8 cellular contexts compared by ENCODE assay signal in genomic region chr5:893137-893506, GRCh38. TPM values are rescaled to one million over a fixed set of nuclear protein-coding genes. Genes with fewer than 3 reads are reported as not detected.
DNase-seq lines count a peak whose midpoint lies in the region; ATAC-seq and TF ChIP-seq lines count a peak whose summit lies in the region.

No MANE protein-coding gene starts in this region.

- peak overlapping the region; percentile 78 for H3K4me3 ChIP-seq in AG09309 (ENCODE audit: control insufficient read depth, low read depth, low read length)
- peak overlapping the region; percentile 96 for H3K4me3 ChIP-seq in MM.1S (ENCODE audit: low read length)
- peak overlapping the region; percentile 45 for H3K4me3 ChIP-seq in effector memory CD4-positive, alpha-beta T cell (ENCODE audit: insufficient read depth, low read depth, low read length, poor library complexity, severe bottlenecking)
- H3K4me3 ChIP-seq in ovary, result peak overlapping the region; percentile 91

- no peak for TF ChIP-seq POLR2A in ovary (IDR thresholded peaks at IDR 0.05)

- no peak for TF ChIP-seq CTCF in AG09309 (IDR thresholded peaks at IDR 0.05; ENCODE audit: control insufficient read depth, insufficient read depth, low read depth, low read length, missing control alignments)
- TF ChIP-seq CTCF in MM.1S (IDR thresholded peaks at IDR 0.05; ENCODE audit: low read length), result no peak
- no peak for TF ChIP-seq CTCF in ovary (IDR thresholded peaks at IDR 0.05)

- ATAC-seq in GM21381 (IDR thresholded peaks at IDR 0.05; ENCODE audit: unreplicated experiment), result peak; percentile 3

- 0 to 1% (median 1%) methylated on average over 15 to 31 of the region's 31 CpGs for WGBS in ovary, 3 donors

- H2AFZ ChIP-seq in MM.1S (ENCODE audit: low read length), result peak overlapping the region; percentile 28; the same call in 1 of the 2 replicates

- peak overlapping the region; percentile 93 for H3K9ac ChIP-seq in MM.1S (ENCODE audit: low read length)

- H4K20me1 ChIP-seq in MM.1S (ENCODE audit: insufficient read depth, low read length), result no peaks in the 10 kb centered on the region

- peaks cover 29% of the 10 kb centered on the region for H3K36me3 ChIP-seq in MM.1S (replicated peaks; ENCODE audit: insufficient read depth, low read length)
- peaks cover 17% of the 10 kb centered on the region for H3K36me3 ChIP-seq in effector memory CD4-positive, alpha-beta T cell (ENCODE audit: control insufficient read depth, insufficient read depth, low read length)
- H3K36me3 ChIP-seq in ovary, result no peaks in the 10 kb centered on the region

- no peak for DNase-seq in AG09309 (ENCODE audit: low read depth)
- peak; percentile 21 for DNase-seq in MM.1S
- no peak for DNase-seq in effector memory CD4-positive, alpha-beta T cell
- peak in 1 of 5 donors; percentile 39 for DNase-seq in ovary
- DNase-seq in occipital lobe (lab: John Stamatoyannopoulos, UW), result no peak
- no peak for DNase-seq in G401 (ENCODE audit: low spot score)
- no peak for DNase-seq in DMS153 (lab: John Stamatoyannopoulos, UW)

- H3K79me2 ChIP-seq in MM.1S (ENCODE audit: low read length), result peaks cover 86% of the 10 kb centered on the region

- TF ChIP-seq EP300 in ovary (IDR thresholded peaks at IDR 0.05), result no peak

- H3K4me1 ChIP-seq in MM.1S (ENCODE audit: low read length) (peaks cover 26% of the 10 kb centered on the region; the same call in 1 of the 2 replicates), ovary (ENCODE audit: insufficient read depth) (peaks cover 9% of the 10 kb centered on the region)
- peaks cover 20% of the 10 kb centered on the region for H3K4me1 ChIP-seq in effector memory CD4-positive, alpha-beta T cell (ENCODE audit: control insufficient read depth, insufficient read depth, low read length, poor library complexity, severe bottlenecking)

- no peaks in the 10 kb centered on the region for H3K9me3 ChIP-seq in MM.1S (replicated peaks; ENCODE audit: insufficient read depth, low read length)
- no peaks in the 10 kb centered on the region for H3K9me3 ChIP-seq in effector memory CD4-positive, alpha-beta T cell (ENCODE audit: control insufficient read depth, low read length)
- H3K9me3 ChIP-seq in ovary, result no peaks in the 10 kb centered on the region

- in situ Hi-C loops in G401 (cut with HindIII; ENCODE audit: low sequenced_read_pairs), result no loop called here

- no peaks in the 10 kb centered on the region for H3K9me2 ChIP-seq in MM.1S (replicated peaks; ENCODE audit: insufficient read depth, low read length)

- H3K27ac ChIP-seq in MM.1S (ENCODE audit: low read length), result peak overlapping the region; percentile 87
- no peak overlapping the region for H3K27ac ChIP-seq in effector memory CD4-positive, alpha-beta T cell (ENCODE audit: insufficient read depth, low read length, poor library complexity, severe bottlenecking)
- no peak overlapping the region for H3K27ac ChIP-seq in ovary

- 0 out of 2 replicates have a peak, but pooled peaks cover 5% of the 10 kb centered on the region for H3F3A ChIP-seq in MM.1S (ENCODE audit: insufficient read depth, low read length)

- intact Hi-C loops in ovary (cut with DNase I), result loop anchor here in 2 of 4 donors (5.0 kb wide), 1 partner anchor 221 kb away; no protein-coding TSS in a partner anchor

- H3K27me3 ChIP-seq in MM.1S (replicated peaks; ENCODE audit: insufficient read depth, low read length) (no peaks in the 10 kb centered on the region), ovary (no peaks in the 10 kb centered on the region)
- no peaks in the 10 kb centered on the region for H3K27me3 ChIP-seq in effector memory CD4-positive, alpha-beta T cell (replicated peaks; ENCODE audit: control insufficient read depth, insufficient read depth, low read length, poor library complexity, severe bottlenecking)

- H3K4me2 ChIP-seq in MM.1S (ENCODE audit: low read depth, low read length), result peak overlapping the region; percentile 88

RNA-seq across cellular contexts. Expression of gene TRIP13, which starts 0.4 kb away (rescaled TPM):
- total RNA-seq in ovary (1 to 10 TPM; 1.3 to 3.9 (median 2.0) TPM), occipital lobe (7.5 TPM)
- polyA plus RNA-seq in ovary, result 1 to 10 TPM; 1.6 to 2.5 TPM
- total RNA-seq in G401 (2014; rRNA removed; shearing (Covaris generic)), result 61.0 and 67.2 TPM in 2 replicates

RNA-seq across cellular contexts. Expression of gene BRD9, which starts 0.5 kb away (rescaled TPM):
- 10 to 100 TPM; 18.6 to 42.1 (median 35.0) TPM for total RNA-seq in ovary
- 10 to 100 TPM; 25.6 to 26.3 TPM for polyA plus RNA-seq in ovary
- 36.5 TPM for total RNA-seq in occipital lobe
- total RNA-seq in G401 (2014; rRNA removed; shearing (Covaris generic)), result 47.8 and 68.7 TPM in 2 replicates

RNA-seq across cellular contexts. Expression of gene ZDHHC11, which starts 42.3 kb away (rescaled TPM):
- 10 to 100 TPM in 1 of 7 donors, 1 to 10 TPM in 6; 1.7 to 25.6 (median 6.0) TPM for total RNA-seq in ovary
- 1 to 10 TPM; 1.1 to 2.1 TPM for polyA plus RNA-seq in ovary
- total RNA-seq in occipital lobe, result 7.2 TPM
- total RNA-seq in G401 (2014; rRNA removed; shearing (Covaris generic)), result 5.4 and 6.0 TPM in 2 replicates

Comparison
In these comparisons a context has a peak if more than half of its experiments do, and no peak if none do; other contexts are left out.
1. H3K4me3 ChIP-seq: peak in every context shown above with its lines; median percentile 96 in MM.1S; 91 in ovary; 78 in AG09309; 45 in effector memory CD4-positive, alpha-beta T cell.